In genomic region chr15:29821416-29822099, GRCh38 we compare ENCODE assay signal across 7 cellular contexts. TPM values are rescaled to one million over a fixed set of nuclear protein-coding genes. Genes with fewer than 3 reads are reported as not detected.
DNase-seq lines count a peak whose midpoint lies in the region; ATAC-seq and TF ChIP-seq lines count a peak whose summit lies in the region.

No MANE protein-coding gene starts in this region.

- H3K4me1 Mint-ChIP-seq in chondrocyte (ENCODE audit: low read depth) = peaks cover 48% of the 10 kb centered on the region

- H3K36me3 Mint-ChIP-seq in chondrocyte (ENCODE audit: low read depth) = no peaks in the 10 kb centered on the region

- peak overlapping the region; percentile 94 for H3K27ac Mint-ChIP-seq in chondrocyte (ENCODE audit: unreplicated experiment)

- peak; percentile 53 for TF ChIP-seq CTCF in chondrocyte (IDR thresholded peaks at IDR 0.05)

- H3K9me3 Mint-ChIP-seq in chondrocyte (ENCODE audit: low read depth) = no peaks in the 10 kb centered on the region

- in situ Hi-C loops in G401 (cut with HindIII; ENCODE audit: low sequenced_read_pairs) = no loop called here

- peak overlapping the region; percentile 80 for H3K4me3 Mint-ChIP-seq in chondrocyte (ENCODE audit: unreplicated experiment)

- ATAC-seq in HG02938 (IDR thresholded peaks at IDR 0.05; ENCODE audit: unreplicated experiment) (peak; percentile 65), GM18511 (IDR thresholded peaks at IDR 0.05; ENCODE audit: unreplicated experiment) (no peak)

- DNase-seq in G401 (ENCODE audit: low spot score) (peak; percentile 29), RKO (ENCODE audit: low spot score) (peak; percentile 90), chondrocyte (ENCODE audit: low spot score) (peak; percentile 93), kidney glomerular epithelial cell (lab: John Stamatoyannopoulos, UW) (peak; percentile 72)
- peak; percentile 61 for DNase-seq in stimulated activated CD4-positive, alpha-beta T cell treated with anti-CD3 and anti-CD28 coated beads, Interleukin-15, amount 100 ng/mL, for 24 hours

- H3K27me3 Mint-ChIP-seq in chondrocyte (ENCODE audit: low read depth) = no peaks in the 10 kb centered on the region

RNA-seq across cellular contexts. Expression of gene TJP1, which starts 0.7 kb away (rescaled TPM):
- 36.8 and 59.5 TPM in 2 replicates for total RNA-seq in G401 (2014; rRNA removed; shearing (Covaris generic))
- total RNA-seq in chondrocyte = 90.5 to 108 TPM (median 91.7 TPM) in 3 replicates

Comparison
In these comparisons a context has a peak if more than half of its experiments do, and no peak if none do; other contexts are left out.
1. DNase-seq: peak in every context shown above with its lines; median percentile 93 in chondrocyte; 90 in RKO; 72 in kidney glomerular epithelial cell; 61 in stimulated activated CD4-positive, alpha-beta T cell treated with anti-CD3 and anti-CD28 coated beads, Interleukin-15, amount 100 ng/mL, for 24 hours; 29 in G401.